ENCODE assay signal across 12 cellular contexts in genomic region chr16:55487048-55487803, GRCh38. TPM values are rescaled to one million over a fixed set of nuclear protein-coding genes. Genes with fewer than 3 reads are reported as not detected.
A peak's percentile ranks its signal among the peaks of the same experiment; 100 is the strongest.
DNase-seq lines count a peak whose midpoint lies in the region; ATAC-seq and TF ChIP-seq lines count a peak whose summit lies in the region.
"Had no signal": no experiment of that assay in that cellular context is flagged by ENCODE, and none has a peak within 500 bp of the region (broad histone marks: within the 10 kb centered on the region; RNA-seq: fewer than 3 reads in every experiment).

No MANE protein-coding gene starts in this region.

- H3K4me1 Mint-ChIP-seq in mesothelial cell of epicardium = peaks cover 5% of the 10 kb centered on the region
- H3K4me1 Mint-ChIP-seq: central memory CD8-positive, alpha-beta T cell had no signal

- no peaks in the 10 kb centered on the region for H3K4me1 ChIP-seq in upper lobe of left lung

- no peak for TF ChIP-seq POLR2A in upper lobe of left lung (IDR thresholded peaks at IDR 0.05)

- H3K36me3 Mint-ChIP-seq in mesothelial cell of epicardium = peaks cover 52% of the 10 kb centered on the region
- H3K36me3 Mint-ChIP-seq in activated naive CD4-positive, alpha-beta T cell treated with anti-CD3 and anti-CD28 coated beads, Interleukin-2, amount 50 U/mL, for 72 hours = no peaks in the 10 kb centered on the region

- no peak overlapping the region for H3K4me3 Mint-ChIP-seq in mesothelial cell of epicardium
- H3K4me3 Mint-ChIP-seq: central memory CD8-positive, alpha-beta T cell had no signal

- H3K27ac Mint-ChIP-seq in mesothelial cell of epicardium = peak overlapping the region; percentile 80
- H3K27ac Mint-ChIP-seq in activated naive CD4-positive, alpha-beta T cell treated with anti-CD3 and anti-CD28 coated beads, Interleukin-2, amount 50 U/mL, for 72 hours = no peak overlapping the region

- 80 to 85% methylated on average over 12 to 13 of the region's 13 CpGs for WGBS in upper lobe of left lung, 2 donors

- no peak overlapping the region for H3K4me3 ChIP-seq in upper lobe of left lung
- H3K4me3 ChIP-seq: PC-9 had no signal

- no peaks in the 10 kb centered on the region for H3K27me3 Mint-ChIP-seq in mesothelial cell of epicardium (ENCODE audit: low read depth)

- peak; percentile 47 for DNase-seq in HS-5 (ENCODE audit: low read depth)
- peak; percentile 98 for DNase-seq in fibroblast of gingiva (ENCODE audit: low read depth)
- no peak for DNase-seq in mesothelial cell of epicardium (ENCODE audit: low spot score in 2 of 2, unreplicated experiment in 2 of 2)
- no peak for DNase-seq in upper lobe of left lung
- no peak for DNase-seq in nucleus accumbens (lab: John Stamatoyannopoulos, UW)
- no peak for DNase-seq in activated naive CD4-positive, alpha-beta T cell treated with anti-CD3 and anti-CD28 coated beads, Interleukin-2, amount 50 U/mL, for 72 hours (ENCODE audit: low spot score in 2 of 2)
- no peak for DNase-seq in NCI-H1048 (lab: John Stamatoyannopoulos, UW)
- DNase-seq: midbrain, NCI-H2107, PC-9 had no signal

- peak overlapping the region in 3 of 4 donors; percentile 27 to 34 (median 32) for H3K27ac ChIP-seq in upper lobe of left lung
- H3K27ac ChIP-seq: PC-9 had no signal

- no peaks in the 10 kb centered on the region for H3K9me3 Mint-ChIP-seq in mesothelial cell of epicardium
- H3K9me3 Mint-ChIP-seq in activated naive CD4-positive, alpha-beta T cell treated with anti-CD3 and anti-CD28 coated beads, Interleukin-2, amount 50 U/mL, for 72 hours = peaks cover 0 to 10% of the 10 kb centered on the region in 2 donors

- peaks cover 0 to 14% (median 0%) of the 10 kb centered on the region in 4 donors for H3K36me3 ChIP-seq in upper lobe of left lung

- no peak for TF ChIP-seq CTCF in mesothelial cell of epicardium (IDR thresholded peaks at IDR 0.05; ENCODE audit: unreplicated experiment)
- TF ChIP-seq CTCF in upper lobe of left lung (IDR thresholded peaks at IDR 0.05) = no peak

- ATAC-seq in upper lobe of left lung (ENCODE audit: low FRiP score in 2 of 2) = peak in 1 of 2 donors; percentile 89
- no peak for ATAC-seq in activated naive CD4-positive, alpha-beta T cell treated with anti-CD3 and anti-CD28 coated beads, Interleukin-2, amount 50 U/mL, for 72 hours
- no peak for ATAC-seq in GM18519 (IDR thresholded peaks at IDR 0.05; ENCODE audit: low FRiP score, unreplicated experiment)

- H3K27me3 ChIP-seq in upper lobe of left lung = no peaks in the 10 kb centered on the region

- no peak for TF ChIP-seq EP300 in upper lobe of left lung (IDR thresholded peaks at IDR 0.05)

- H3K9me3 ChIP-seq in upper lobe of left lung = no peaks in the 10 kb centered on the region

RNA-seq across cellular contexts. Expression of gene MMP2, which starts 8.2 kb away (rescaled TPM):
- total RNA-seq in mesothelial cell of epicardium (383 to 396 TPM (median 385 TPM) in 3 replicates), upper lobe of left lung (100 to 1,000 TPM in 4 of 6 donors, 10 to 100 TPM in 2; 45.7 to 265 (median 143) TPM)
- total RNA-seq in activated naive CD4-positive, alpha-beta T cell treated with anti-CD3 and anti-CD28 coated beads, Interleukin-2, amount 50 U/mL, for 72 hours = not detected

RNA-seq across cellular contexts. Expression of gene LPCAT2, which starts 21.6 kb away (rescaled TPM):
- total RNA-seq in mesothelial cell of epicardium = 22.4 to 25.1 TPM (median 25.0 TPM) in 3 replicates
- total RNA-seq in upper lobe of left lung = 10 to 100 TPM; 14.4 to 33.9 (median 26.9) TPM
- total RNA-seq in activated naive CD4-positive, alpha-beta T cell treated with anti-CD3 and anti-CD28 coated beads, Interleukin-2, amount 50 U/mL, for 72 hours = 1 to 10 TPM in 1 of 2 donors, under 1 TPM in 1; 0.30 to 3.0 TPM

Comparison
In these comparisons a context has a peak if more than half of its experiments do, and no peak if none do; other contexts are left out.
1. DNase-seq: peak in HS-5 (single experiment) and fibroblast of gingiva (single experiment); none in mesothelial cell of epicardium (0 of 2), upper lobe of left lung (0 of 2), nucleus accumbens (0 of 56), activated naive CD4-positive, alpha-beta T cell treated with anti-CD3 and anti-CD28 coated beads, Interleukin-2, amount 50 U/mL, for 72 hours (0 of 2) and NCI-H1048 (single experiment).
2. RNA of gene MMP2, which starts 8.2 kb away (total RNA-seq): 383 to 396 TPM in mesothelial cell of epicardium and 45.7 to 265 TPM in upper lobe of left lung; not detected in activated naive CD4-positive, alpha-beta T cell treated with anti-CD3 and anti-CD28 coated beads, Interleukin-2, amount 50 U/mL, for 72 hours; every median in the first group is over 10 times any median in the second.